Comparison of ENCODE assay signal across 12 cellular contexts in the genomic region with DNA sequence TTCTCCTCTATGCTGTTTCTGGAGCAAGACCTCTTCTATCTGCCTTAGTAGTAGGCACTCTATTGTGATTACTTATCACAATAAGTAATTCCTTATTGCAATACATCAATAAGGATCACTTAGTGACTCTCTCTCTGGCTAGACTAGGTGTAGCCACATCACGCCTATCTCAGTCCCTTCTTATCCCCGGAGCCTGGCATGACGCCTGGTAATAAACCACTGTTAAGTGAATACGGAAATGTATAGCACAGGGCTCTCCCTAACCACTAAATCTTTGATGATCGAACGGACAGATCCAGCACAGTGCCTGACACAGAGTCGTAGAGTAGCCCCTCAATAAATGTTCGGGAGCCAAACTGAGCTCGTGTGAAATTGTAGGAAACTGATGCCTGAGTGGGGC.
A peak's percentile ranks its signal among the peaks of the same experiment; 100 is the strongest.
DNase-seq lines count a peak whose midpoint lies in the region; ATAC-seq and TF ChIP-seq lines count a peak whose summit lies in the region.
"Had no signal": no experiment of that assay in that cellular context is flagged by ENCODE, and none has a peak within 500 bp of the region (broad histone marks: within the 10 kb centered on the region; RNA-seq: fewer than 3 reads in every experiment).

No MANE protein-coding gene starts in this region.

- peak overlapping the region; percentile 26 for H4K91ac ChIP-seq in neuronal stem cell (ENCODE audit: low read depth, low read length, poor library complexity)

- H3K9me3 Mint-ChIP-seq in activated CD4-positive, alpha-beta memory T cell treated with anti-CD3 and anti-CD28 coated beads for 36 hours: peaks cover 3% of the 10 kb centered on the region

- no peak overlapping the region for H3K4me3 Mint-ChIP-seq in activated CD4-positive, alpha-beta memory T cell treated with anti-CD3 and anti-CD28 coated beads for 36 hours
- H3K4me3 Mint-ChIP-seq: dendritic cell treated with granulocyte-macrophage colony-stimulating factor and Interleukin-4, amounts not matched to agents 40 ng/mL and 50 ng/mL, for 4 days had no signal

- H2BK12ac ChIP-seq in neuronal stem cell (ENCODE audit: low read length): no peak overlapping the region

- no peak for TF ChIP-seq EP300 in gastroesophageal sphincter (IDR thresholded peaks at IDR 0.05)

- DNase-seq in neuronal stem cell (ENCODE audit: low spot score) (no peak), tibial artery (no peak), nucleus accumbens (lab: John Stamatoyannopoulos, UW) (no peak)
- DNase-seq in activated CD4-positive, alpha-beta memory T cell treated with anti-CD3 and anti-CD28 coated beads for 36 hours: no peak
- DNase-seq: activated CD4-positive, alpha-beta T cell treated with anti-CD3 and anti-CD28 coated beads, Interleukin-2, amount 50 U/mL, for 48 hours; NCI-H187 treated with DMSO at 0.1 percent for 48 hours; NCI-H510A treated with DMSO at 0.1 percent for 48 hours; pancreas had no signal

- no peak overlapping the region for H4K8ac ChIP-seq in neuronal stem cell (ENCODE audit: low read depth, low read length)

- peak overlapping the region; percentile 32 for H3K18ac ChIP-seq in neuronal stem cell (ENCODE audit: low read length)

- intact Hi-C loops in tibial artery (cut with DNase I; ENCODE audit: low total_unique reads): loop anchor here (5.0 kb wide), 2 partner anchors 234 to 1249 kb away; no protein-coding TSS in a partner anchor
- intact Hi-C loops in activated CD4-positive, alpha-beta memory T cell treated with anti-CD3 and anti-CD28 coated beads for 36 hours (cut with micrococcal nuclease): no loop called here

- CTCF ChIA-PET in activated CD4-positive, alpha-beta memory T cell treated with anti-CD3 and anti-CD28 coated beads for 36 hours (lab: Charles Lee): no interaction called here

- no peak overlapping the region for H3K14ac ChIP-seq in neuronal stem cell (ENCODE audit: low read length)

- H2AFZ ChIP-seq in neuronal stem cell (ENCODE audit: low read length): no peak overlapping the region

- H3K36me3 ChIP-seq in gastroesophageal sphincter (no peaks in the 10 kb centered on the region), neuronal stem cell (replicated peaks in 1 of 2; ENCODE audit: control insufficient read depth in 2 of 2, insufficient read depth in 2 of 2, low read length in 2 of 2) (no peaks in the 10 kb centered on the region), tibial artery (no peaks in the 10 kb centered on the region)
- H3K36me3 ChIP-seq: pancreas had no signal

- H3K27ac ChIP-seq in angular gyrus (ENCODE audit: low read depth, low read length): peak overlapping the region; percentile 53
- H3K27ac ChIP-seq in gastroesophageal sphincter: peak overlapping the region; percentile 77 to 92 (median 86)
- no peak overlapping the region for H3K27ac ChIP-seq in neuronal stem cell (replicated peaks; ENCODE audit: low read length)
- H3K27ac ChIP-seq in tibial artery: peak overlapping the region; percentile 89 to 91
- H3K27ac ChIP-seq: pancreas had no signal

- H3K9me3 ChIP-seq in gastroesophageal sphincter: no peaks in the 10 kb centered on the region
- no peaks in the 10 kb centered on the region for H3K9me3 ChIP-seq in neuronal stem cell (replicated peaks in 1 of 2; ENCODE audit: control insufficient read depth in 2 of 2, insufficient read depth in 1 of 2, low read depth in 1 of 2, low read length in 2 of 2)
- H3K9me3 ChIP-seq in tibial artery: peaks cover 0 to 10% (median 0%) of the 10 kb centered on the region in 3 donors
- H3K9me3 ChIP-seq: pancreas had no signal

- ATAC-seq in gastroesophageal sphincter (no peak), GM21528 (IDR thresholded peaks at IDR 0.05; ENCODE audit: low FRiP score, unreplicated experiment) (no peak)

- peak overlapping the region; percentile 12 for H2BK15ac ChIP-seq in neuronal stem cell (ENCODE audit: low read length)

- H2AK5ac ChIP-seq in neuronal stem cell (ENCODE audit: low read depth, low read length): no peak overlapping the region

- no peak overlapping the region for H2BK5ac ChIP-seq in neuronal stem cell (ENCODE audit: low read length)

- no peak overlapping the region for H3K4me2 ChIP-seq in neuronal stem cell (ENCODE audit: insufficient read depth, low read length, poor library complexity, severe bottlenecking)

- WGBS in gastroesophageal sphincter (ENCODE audit: low coverage in 1 of 2), 2 donors: 36% methylated on average over 7 of the region's 9 CpGs; no CpG with 5 or more reads in 1 of the 2 donors
- WGBS in neuronal stem cell (ENCODE audit: extremely low coverage in 2 of 2, insufficient read length in 2 of 2, insufficient replicate concordance in 1 of 2), 2 donors: no CpG with 5 or more reads among the region's 9 CpGs

- no peak overlapping the region for H3K23ac ChIP-seq in neuronal stem cell (ENCODE audit: low read depth, low read length, poor library complexity)

- H3K36me3 Mint-ChIP-seq in activated CD4-positive, alpha-beta memory T cell treated with anti-CD3 and anti-CD28 coated beads for 36 hours: no peaks in the 10 kb centered on the region

- no peaks in the 10 kb centered on the region for H3K79me1 ChIP-seq in neuronal stem cell (ENCODE audit: low read depth, low read length)

- H2BK120ac ChIP-seq in neuronal stem cell (ENCODE audit: low read depth, low read length): no peak overlapping the region

- TF ChIP-seq POLR2A in gastroesophageal sphincter (IDR thresholded peaks at IDR 0.05): no peak

- H3K4me1 ChIP-seq in gastroesophageal sphincter (peaks cover 22 to 72% (median 45%) of the 10 kb centered on the region in 3 donors), neuronal stem cell (ENCODE audit: control insufficient read depth in 2 of 2, insufficient read depth in 1 of 2, low read depth in 1 of 2, low read length in 2 of 2) (peaks cover 3 to 18% of the 10 kb centered on the region in 2 donors), tibial artery (peaks cover 0 to 61% (median 51%) of the 10 kb centered on the region in 4 donors)
- H3K4me1 ChIP-seq: pancreas had no signal

- no peak for TF ChIP-seq CTCF in gastroesophageal sphincter (IDR thresholded peaks at IDR 0.05)
- TF ChIP-seq CTCF in tibial artery (IDR thresholded peaks at IDR 0.05): no peak

- H3K4ac ChIP-seq in neuronal stem cell (ENCODE audit: low read length): no peak overlapping the region

- POLR2A ChIA-PET in activated CD4-positive, alpha-beta memory T cell treated with anti-CD3 and anti-CD28 coated beads for 36 hours (lab: Charles Lee): no interaction called here

- H3K27me3 ChIP-seq in gastroesophageal sphincter (no peaks in the 10 kb centered on the region), neuronal stem cell (ENCODE audit: control insufficient read depth in 3 of 3, insufficient read depth in 3 of 3, low read depth in 1 of 3, low read length in 3 of 3) (no peaks in the 10 kb centered on the region), tibial artery (no peaks in the 10 kb centered on the region)
- H3K27me3 ChIP-seq: pancreas had no signal

- no peaks in the 10 kb centered on the region for H3K4me1 Mint-ChIP-seq in activated CD4-positive, alpha-beta memory T cell treated with anti-CD3 and anti-CD28 coated beads for 36 hours (ENCODE audit: low read depth)

- H3K27me3 Mint-ChIP-seq in activated CD4-positive, alpha-beta memory T cell treated with anti-CD3 and anti-CD28 coated beads for 36 hours: peaks cover 4% of the 10 kb centered on the region
- H3K27me3 Mint-ChIP-seq: dendritic cell treated with granulocyte-macrophage colony-stimulating factor and Interleukin-4, amounts not matched to agents 40 ng/mL and 50 ng/mL, for 4 days had no signal

- H3K27ac Mint-ChIP-seq in activated CD4-positive, alpha-beta memory T cell treated with anti-CD3 and anti-CD28 coated beads for 36 hours: no peak overlapping the region
- H3K27ac Mint-ChIP-seq: dendritic cell treated with granulocyte-macrophage colony-stimulating factor and Interleukin-4, amounts not matched to agents 40 ng/mL and 50 ng/mL, for 4 days had no signal

- peak overlapping the region; percentile 5 for H3K9ac ChIP-seq in neuronal stem cell (ENCODE audit: low read depth, low read length, poor library complexity)

- H3K4me3 ChIP-seq in gastroesophageal sphincter (no peak overlapping the region), neuronal stem cell (ENCODE audit: low read length in 2 of 2) (no peak overlapping the region), tibial artery (no peak overlapping the region)
- H3K4me3 ChIP-seq: pancreas had no signal
